In genomic region chr13:29362849-29363604, GRCh38 we compare ENCODE assay signal across 9 cellular contexts.
A peak's percentile ranks its signal among the peaks of the same experiment; 100 is the strongest.
DNase-seq lines count a peak whose midpoint lies in the region; ATAC-seq and TF ChIP-seq lines count a peak whose summit lies in the region.
"Had no signal": no experiment of that assay in that cellular context is flagged by ENCODE, and none has a peak within 500 bp of the region (broad histone marks: within the 10 kb centered on the region; RNA-seq: fewer than 3 reads in every experiment).

No MANE protein-coding gene starts in this region.

- H3K4me3 ChIP-seq in cardiac fibroblast (replicated peaks in 1 of 2; ENCODE audit: low read depth in 2 of 2, low read length in 2 of 2) (no peak overlapping the region), kidney epithelial cell (ENCODE audit: low read depth, low read length) (no peak overlapping the region)
- H3K4me3 ChIP-seq: BLaER1 had no signal

- ATAC-seq in GM21723 (IDR thresholded peaks at IDR 0.05; ENCODE audit: unreplicated experiment): peak; percentile 81
- ATAC-seq in SK-N-SH treated with all-trans-retinoic acid at 6 μM for 48 hours: peak; percentile 99

- TF ChIP-seq CTCF in cardiac fibroblast (IDR thresholded peaks at IDR 0.05; ENCODE audit: low read depth, low read length) (peak; percentile 97), kidney epithelial cell (IDR thresholded peaks at IDR 0.05; ENCODE audit: insufficient read depth, low read length, poor library complexity, severe bottlenecking) (peak; percentile 97)

- DNase-seq in NCI-H1417 (lab: John Stamatoyannopoulos, UW) (peak; percentile 2 to 68 (median 63)), NCI-H1417 treated with DMSO at 0.1 percent for 48 hours (lab: John Stamatoyannopoulos, UW) (no peak), LHCN-M2 (ENCODE audit: low read depth) (peak; percentile 31), cardiac fibroblast (ENCODE audit: low read depth in 2 of 2) (peak; percentile 48 to 58), kidney epithelial cell (ENCODE audit: low read depth) (no peak)
- DNase-seq in stimulated activated CD8-positive, alpha-beta memory T cell treated with anti-CD3 and anti-CD28 coated beads, Interleukin-12 subunit alpha, Interleukin-12 subunit beta, amount 100 ng/mL, for 1 hour (ENCODE audit: low read depth): peak; percentile 13

- no peaks in the 10 kb centered on the region for H3K36me3 ChIP-seq in kidney epithelial cell (ENCODE audit: control insufficient read depth, insufficient read depth, low read length)
- H3K36me3 ChIP-seq: BLaER1 had no signal

- H3K27me3 ChIP-seq in kidney epithelial cell (ENCODE audit: control insufficient read depth, insufficient read depth, low read length): peaks cover 2% of the 10 kb centered on the region
- H3K27me3 ChIP-seq: BLaER1 had no signal

TF ChIP-seq in SK-N-SH treated with all-trans-retinoic acid at 6 μM for 48 hours, 23 proteins besides CTCF, POLR2A, EP300 and RAD21:
- TF ChIP-seq TCF4 (CRISPR knock-in tag; IDR thresholded peaks at IDR 0.05; ENCODE audit: borderline replicate concordance): no peak
- TF ChIP-seq SNAI2 (CRISPR knock-in tag; IDR thresholded peaks at IDR 0.05): no peak
- no peak for TF ChIP-seq ARNTL (CRISPR knock-in tag; IDR thresholded peaks at IDR 0.05; ENCODE audit: borderline replicate concordance, low read depth)
- no peak for TF ChIP-seq ZFP30 (CRISPR knock-in tag; IDR thresholded peaks at IDR 0.05)
- TF ChIP-seq TOX (CRISPR knock-in tag; IDR thresholded peaks at IDR 0.05; ENCODE audit: borderline replicate concordance): no peak
- no peak for TF ChIP-seq ISL1 (CRISPR knock-in tag; IDR thresholded peaks at IDR 0.05)

Comparison
In these comparisons a context has a peak if more than half of its experiments do, and no peak if none do; other contexts are left out.
1. DNase-seq: peak in NCI-H1417 (3 of 3), LHCN-M2 (single experiment), cardiac fibroblast (2 of 2) and stimulated activated CD8-positive, alpha-beta memory T cell treated with anti-CD3 and anti-CD28 coated beads, Interleukin-12 subunit alpha, Interleukin-12 subunit beta, amount 100 ng/mL, for 1 hour (single experiment); none in NCI-H1417 treated with DMSO at 0.1 percent for 48 hours (single experiment) and kidney epithelial cell (single experiment).